In genomic region chr1:223137402-223138100, GRCh38 we compare ENCODE assay signal across 10 cellular contexts. TPM values are rescaled to one million over a fixed set of nuclear protein-coding genes. Genes with fewer than 3 reads are reported as not detected.
DNase-seq lines count a peak whose midpoint lies in the region; ATAC-seq, FAIRE-seq and TF ChIP-seq lines count a peak whose summit lies in the region.
"Had no signal": no experiment of that assay in that cellular context is flagged by ENCODE, and none has a peak within 500 bp of the region (broad histone marks: within the 10 kb centered on the region; RNA-seq: fewer than 3 reads in every experiment).

No MANE protein-coding gene starts in this region.

- no peaks in the 10 kb centered on the region for H3K79me2 ChIP-seq in SK-N-SH (ENCODE audit: insufficient read depth)

- H2AFZ ChIP-seq in SK-N-SH (ENCODE audit: low read depth): no peak overlapping the region

- 86% methylated on average over 2 of the region's 2 CpGs for WGBS in suprapubic skin
- WGBS in SK-N-SH (ENCODE audit: low lambda C conversion rate): 44% methylated on average over 2 of the region's 2 CpGs

- no peak for ATAC-seq in HG02870 (IDR thresholded peaks at IDR 0.05; ENCODE audit: unreplicated experiment)
- no peak for ATAC-seq in HG02623 (IDR thresholded peaks at IDR 0.05; ENCODE audit: unreplicated experiment)

- H3K4me3 ChIP-seq in bronchial epithelial cell (ENCODE audit: low read depth, low read length) (no peak overlapping the region), suprapubic skin (no peak overlapping the region), SK-N-SH (ENCODE audit: low read depth in 2 of 2, low read length in 1 of 2) (no peak overlapping the region)

- no peaks in the 10 kb centered on the region for H3K9me2 ChIP-seq in SK-N-SH

- FAIRE-seq in bronchial epithelial cell (lab: Jason Lieb, UNC): no peak

- TF ChIP-seq CTCF in bronchial epithelial cell (IDR thresholded peaks at IDR 0.05; ENCODE audit: insufficient read depth, low read length, severe bottlenecking) (no peak), suprapubic skin (IDR thresholded peaks at IDR 0.05) (no peak), SK-N-SH (IDR thresholded peaks at IDR 0.05) (no peak)

- H3K9me3 ChIP-seq in suprapubic skin (no peaks in the 10 kb centered on the region), SK-N-SH (no peaks in the 10 kb centered on the region)

- H3K36me3 ChIP-seq in bronchial epithelial cell (ENCODE audit: control insufficient read depth, insufficient read depth, low read length) (no peaks in the 10 kb centered on the region), suprapubic skin (no peaks in the 10 kb centered on the region), SK-N-SH (replicated peaks in 1 of 2; ENCODE audit: control insufficient read depth in 1 of 2, insufficient read depth in 2 of 2, low read length in 1 of 2) (no peaks in the 10 kb centered on the region)

- H3K27me3 ChIP-seq in bronchial epithelial cell (ENCODE audit: control insufficient read depth, insufficient read depth, low read length): no peaks in the 10 kb centered on the region
- H3K27me3 ChIP-seq in suprapubic skin: no peaks in the 10 kb centered on the region
- peaks cover 15% of the 10 kb centered on the region for H3K27me3 ChIP-seq in SK-N-SH (ENCODE audit: insufficient read depth)

- no peak overlapping the region for H3K4me2 ChIP-seq in SK-N-SH

- peak overlapping the region; percentile 49 for H3K27ac ChIP-seq in suprapubic skin
- no peak overlapping the region for H3K27ac ChIP-seq in SK-N-SH (ENCODE audit: low read depth in 2 of 2, low read length in 1 of 2)

- POLR2A ChIA-PET in SK-N-SH (lab: Yijun Ruan, JAX): no interaction called here

- TF ChIP-seq RAD21 in Ishikawa (IDR thresholded peaks at IDR 0.05; ENCODE audit: low read depth) (no peak), SK-N-SH (IDR thresholded peaks at IDR 0.05; ENCODE audit: low read length) (no peak)

- peaks cover 75% of the 10 kb centered on the region for H3K4me1 ChIP-seq in suprapubic skin
- H3K4me1 ChIP-seq in SK-N-SH (ENCODE audit: control insufficient read depth in 1 of 2, insufficient read depth in 2 of 2, low read depth in 1 of 2, low read length in 1 of 2): peaks cover 10 to 16% of the 10 kb centered on the region in 2 experiments; a peak in 3 of 4 replicates

- H3K9ac ChIP-seq in SK-N-SH: no peak overlapping the region

- CTCF ChIA-PET in SK-N-SH (lab: Yijun Ruan, JAX): interaction anchor here (0.6 to 10.1 kb wide), 6 partner anchors 8 to 545 kb away, joined by 3 to 130 read pairs (median 6); no protein-coding TSS in a partner anchor

- TF ChIP-seq POLR2A in suprapubic skin (IDR thresholded peaks at IDR 0.05): no peak

- no peak for TF ChIP-seq EP300 in Ishikawa (IDR thresholded peaks at IDR 0.05; ENCODE audit: borderline replicate concordance)
- no peak for TF ChIP-seq EP300 in suprapubic skin (IDR thresholded peaks at IDR 0.05)
- TF ChIP-seq EP300 in SK-N-SH (IDR thresholded peaks at IDR 0.05; ENCODE audit: borderline replicate concordance in 1 of 2, low read depth in 1 of 2, low read length in 1 of 2): no peak

- no peaks in the 10 kb centered on the region for H4K20me1 ChIP-seq in SK-N-SH (ENCODE audit: insufficient read depth)

- peak; percentile 83 for DNase-seq in bronchial epithelial cell (ENCODE audit: low read depth)
- DNase-seq in kidney tubule cell (ENCODE audit: low spot score): peak; percentile 35
- DNase-seq in suprapubic skin (ENCODE audit: low spot score in 2 of 2): no peak
- DNase-seq in SK-N-SH: no peak
- DNase-seq in NCI-H510A (lab: John Stamatoyannopoulos, UW): no peak
- DNase-seq: NCI-H1436 treated with DMSO at 0.1 percent for 48 hours, nephron progenitor cell had no signal

- no peaks in the 10 kb centered on the region for H3F3A ChIP-seq in SK-N-SH (replicated peaks; ENCODE audit: insufficient read depth)

TF ChIP-seq in Ishikawa, 13 proteins besides CTCF, POLR2A, EP300 and RAD21:
- peak; percentile 100 for TF ChIP-seq CEBPB (IDR thresholded peaks at IDR 0.05)
- no peak for TF ChIP-seq EGR1 (IDR thresholded peaks at IDR 0.05)

TF ChIP-seq in SK-N-SH, 30 proteins besides CTCF, POLR2A, EP300 and RAD21:
- TF ChIP-seq, protein P1, sequence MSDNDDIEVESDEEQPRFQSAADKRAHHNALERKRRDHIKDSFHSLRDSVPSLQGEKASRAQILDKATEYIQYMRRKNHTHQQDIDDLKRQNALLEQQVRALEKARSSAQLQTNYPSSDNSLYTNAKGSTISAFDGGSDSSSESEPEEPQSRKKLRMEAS (IDR thresholded peaks at IDR 0.05; ENCODE audit: low read depth): no peak
- no peak for TF ChIP-seq USF2 (IDR thresholded peaks at IDR 0.05; ENCODE audit: borderline replicate concordance, low read depth, low read length)
- no peak for TF ChIP-seq CHD2 (IDR thresholded peaks at IDR 0.05; ENCODE audit: low read length, partially characterized antibody)
- no peak for TF ChIP-seq GATA2 (CRISPR knock-in tag; IDR thresholded peaks at IDR 0.05)
- no peak for TF ChIP-seq FOSL2 (IDR thresholded peaks at IDR 0.05; ENCODE audit: borderline replicate concordance, low read depth)
- TF ChIP-seq TAF1 (IDR thresholded peaks at IDR 0.05; ENCODE audit: borderline replicate concordance, low read depth, low read length): no peak
- TF ChIP-seq TEAD4 (IDR thresholded peaks at IDR 0.05; ENCODE audit: borderline replicate concordance, insufficient read depth): no peak
- no peak for TF ChIP-seq FOXJ3 (CRISPR knock-in tag; IDR thresholded peaks at IDR 0.05)
- TF ChIP-seq GABPA (IDR thresholded peaks at IDR 0.05; ENCODE audit: low read depth): no peak
- TF ChIP-seq, protein P2, sequence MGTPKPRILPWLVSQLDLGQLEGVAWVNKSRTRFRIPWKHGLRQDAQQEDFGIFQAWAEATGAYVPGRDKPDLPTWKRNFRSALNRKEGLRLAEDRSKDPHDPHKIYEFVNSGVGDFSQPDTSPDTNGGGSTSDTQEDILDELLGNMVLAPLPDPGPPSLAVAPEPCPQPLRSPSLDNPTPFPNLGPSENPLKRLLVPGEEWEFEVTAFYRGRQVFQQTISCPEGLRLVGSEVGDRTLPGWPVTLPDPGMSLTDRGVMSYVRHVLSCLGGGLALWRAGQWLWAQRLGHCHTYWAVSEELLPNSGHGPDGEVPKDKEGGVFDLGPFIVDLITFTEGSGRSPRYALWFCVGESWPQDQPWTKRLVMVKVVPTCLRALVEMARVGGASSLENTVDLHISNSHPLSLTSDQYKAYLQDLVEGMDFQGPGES (IDR thresholded peaks at IDR 0.05; ENCODE audit: low read depth, low read length): no peak
- no peak for TF ChIP-seq JUND (IDR thresholded peaks at IDR 0.05)
- no peak for TF ChIP-seq EZH2phosphoT487 (IDR thresholded peaks at IDR 0.05; ENCODE audit: borderline replicate concordance, low read depth)
- TF ChIP-seq RCOR1 (IDR thresholded peaks at IDR 0.05; ENCODE audit: low read length): no peak
TF ChIP-seq in SK-N-SH: peak in this region for 0.

RNA-seq across cellular contexts. Expression of gene TLR5, which starts 5.5 kb away (rescaled TPM):
- 0.79 and 2.2 TPM in 2 replicates for total RNA-seq in bronchial epithelial cell
- total RNA-seq in suprapubic skin: 10 to 100 TPM in 3 of 4 donors, 1 to 10 TPM in 1; 8.2 to 14.5 (median 12.3) TPM
- 0.02 TPM in 1 of 2 replicates, not detected in the other for polyA plus RNA-seq in SK-N-SH (2012; rRNA removed)
- 0.01 and 0.22 TPM in 2 replicates for polyA plus RNA-seq in SK-N-SH (2012; cell fraction: cytosol; rRNA removed)
- 0.04 and 0.14 TPM in 2 replicates for polyA plus RNA-seq in SK-N-SH (2012; cell fraction: nucleus; rRNA removed)

Comparison
In these comparisons a context has a peak if more than half of its experiments do, and no peak if none do; other contexts are left out.
1. DNase-seq: peak in bronchial epithelial cell (single experiment) and kidney tubule cell (single experiment); none in suprapubic skin (0 of 2), SK-N-SH (single experiment) and NCI-H510A (single experiment).